In the genomic region with DNA sequence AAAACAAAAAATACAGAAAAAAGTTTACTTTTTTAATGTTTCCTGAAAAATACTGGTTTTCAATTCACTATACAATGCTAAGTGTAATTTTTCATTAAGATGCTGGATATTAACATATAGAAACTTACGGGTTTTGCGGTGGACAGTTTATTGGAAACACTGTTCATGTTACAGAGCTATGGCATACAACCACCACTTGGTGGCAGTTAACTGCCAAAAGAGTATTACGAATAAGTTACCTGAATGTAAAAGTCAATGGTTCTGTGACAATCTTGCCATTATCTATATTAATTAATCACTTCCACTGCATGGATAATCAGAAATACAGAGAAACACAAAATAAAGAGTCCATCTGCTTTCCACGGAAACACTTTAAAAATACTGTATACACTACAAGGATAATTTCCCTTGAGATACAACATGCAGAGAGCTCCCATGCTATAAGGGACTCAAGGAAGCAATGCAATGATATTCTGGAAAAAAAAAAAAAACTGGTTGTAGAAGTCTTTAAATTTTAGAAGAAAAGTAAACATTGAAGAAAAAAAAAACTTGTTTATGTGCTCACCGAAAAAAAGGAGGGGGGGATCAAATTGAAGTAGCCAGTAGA, we compare ENCODE assay signal across 9 cellular contexts.
A peak's percentile ranks its signal among the peaks of the same experiment; 100 is the strongest.
DNase-seq lines count a peak whose midpoint lies in the region; ATAC-seq and TF ChIP-seq lines count a peak whose summit lies in the region.
"Had no signal": no experiment of that assay in that cellular context is flagged by ENCODE, and none has a peak within 500 bp of the region (broad histone marks: within the 10 kb centered on the region; RNA-seq: fewer than 3 reads in every experiment).

No MANE protein-coding gene starts in this region.

- H3K36me3 ChIP-seq in adipocyte (ENCODE audit: control insufficient read depth, insufficient read depth, low read length, severe bottlenecking) = no peaks in the 10 kb centered on the region

- no peak overlapping the region for H3K4me3 Mint-ChIP-seq in type B pancreatic cell

- TF ChIP-seq POLR2A in NB4 (IDR thresholded peaks at IDR 0.05; ENCODE audit: extremely low read depth, insufficient read length) = no peak

- H3K4me3 ChIP-seq in NB4 (ENCODE audit: low read depth, low read length) = no peak overlapping the region
- H3K4me3 ChIP-seq in adipocyte (ENCODE audit: low read length) = peak overlapping the region; percentile 62

- TF ChIP-seq CTCF in GM13976 (IDR thresholded peaks at IDR 0.05; ENCODE audit: borderline replicate concordance, control extremely low read depth, extremely low read depth, insufficient read depth, missing control alignments) (peak; percentile 60), NB4 (IDR thresholded peaks at IDR 0.05; ENCODE audit: low read depth, low read length) (peak; percentile 80), type B pancreatic cell (conservative IDR thresholded peaks at IDR 0.05) (peak; percentile 82)

- H3K9me3 ChIP-seq in adipocyte (ENCODE audit: control insufficient read depth, low read length) = no peaks in the 10 kb centered on the region

- ATAC-seq in HG02623 (IDR thresholded peaks at IDR 0.05; ENCODE audit: unreplicated experiment) = peak; percentile 86

- H3K27ac Mint-ChIP-seq in type B pancreatic cell = no peak overlapping the region

- no peaks in the 10 kb centered on the region for H3K4me1 Mint-ChIP-seq in type B pancreatic cell (ENCODE audit: unreplicated experiment)

- no peaks in the 10 kb centered on the region for H3K9me3 Mint-ChIP-seq in type B pancreatic cell

- no peaks in the 10 kb centered on the region for H3K27me3 ChIP-seq in adipocyte (replicated peaks; ENCODE audit: control insufficient read depth, insufficient read depth, low read length)

- H3K27me3 Mint-ChIP-seq in type B pancreatic cell = peaks cover 6% of the 10 kb centered on the region

- DNase-seq in CD1c-positive myeloid dendritic cell (ENCODE audit: extremely low spot score) (peak; percentile 29), GM13976 (ENCODE audit: low spot score) (peak; percentile 13), NB4 (ENCODE audit: low read depth) (peak; percentile 52), adipocyte (ENCODE audit: low read depth) (peak; percentile 54), inferior parietal cortex (ENCODE audit: extremely low spot score) (peak; percentile 48), type B pancreatic cell (ENCODE audit: extremely low spot score, unreplicated experiment) (no peak)
- no peak for DNase-seq in activated effector memory CD4-positive, alpha-beta T cell treated with Interleukin-2 at 50 U/mL for 16 hours
- DNase-seq: right cardiac atrium had no signal

- H3K9ac ChIP-seq in adipocyte (ENCODE audit: low read length) = peak overlapping the region; percentile 42

- in situ Hi-C loops in GM13976 (cut with MboI; ENCODE audit: low sequenced_read_pairs, unreplicated experiment) = no loop called here

- no peaks in the 10 kb centered on the region for H3K36me3 Mint-ChIP-seq in type B pancreatic cell

- H3K4me1 ChIP-seq in adipocyte (ENCODE audit: control insufficient read depth, insufficient read depth, low read length) = peaks cover 8% of the 10 kb centered on the region

Comparison
In these comparisons a context has a peak if more than half of its experiments do, and no peak if none do; other contexts are left out.
1. DNase-seq: peak in CD1c-positive myeloid dendritic cell (single experiment), GM13976 (single experiment), NB4 (single experiment), adipocyte (single experiment) and inferior parietal cortex (single experiment); none in type B pancreatic cell (single experiment) and activated effector memory CD4-positive, alpha-beta T cell treated with Interleukin-2 at 50 U/mL for 16 hours (single experiment).
2. Peak in every context shown above with its lines, with median percentiles within 50 percentile points of each other: CTCF ChIP-seq.